In genomic region chr9:128008171-128008570, GRCh38 we compare ENCODE assay signal across 10 cellular contexts. TPM values are rescaled to one million over a fixed set of nuclear protein-coding genes. Genes with fewer than 3 reads are reported as not detected.
DNase-seq lines count a peak whose midpoint lies in the region; ATAC-seq and TF ChIP-seq lines count a peak whose summit lies in the region.
"Had no signal": no experiment of that assay in that cellular context is flagged by ENCODE, and none has a peak within 500 bp of the region (broad histone marks: within the 10 kb centered on the region; RNA-seq: fewer than 3 reads in every experiment).

No MANE protein-coding gene starts in this region.

- TF ChIP-seq CTCF in Calu3 (IDR thresholded peaks at IDR 0.05; ENCODE audit: unreplicated experiment) = no peak
- TF ChIP-seq CTCF in neural progenitor cell (IDR thresholded peaks at IDR 0.05) = no peak

- H3K9me3 ChIP-seq in Karpas-422 (ENCODE audit: low read length) (no peaks in the 10 kb centered on the region), neural progenitor cell (ENCODE audit: low read depth) (no peaks in the 10 kb centered on the region)
- H3K9me3 ChIP-seq: suprapubic skin had no signal

- H3K4me2 ChIP-seq in Karpas-422 (ENCODE audit: low read depth, low read length, poor library complexity, severe bottlenecking) (no peak overlapping the region), neural progenitor cell (no peak overlapping the region)

- H3K27ac ChIP-seq in Karpas-422 (ENCODE audit: low read length) (no peak overlapping the region), neural progenitor cell (no peak overlapping the region)
- H3K27ac ChIP-seq: right atrium auricular region, suprapubic skin had no signal

- intact Hi-C loops in Calu3 (cut with micrococcal nuclease; ENCODE audit: unreplicated experiment) = no loop called here
- intact Hi-C loops in left ventricle myocardium superior (cut with micrococcal nuclease) = no loop called here

- DNase-seq in Calu3 (no peak), Karpas-422 (no peak), neural progenitor cell (ENCODE audit: low spot score) (no peak), left ventricle myocardium superior (no peak), NCI-H748 (lab: John Stamatoyannopoulos, UW; ENCODE audit: unreplicated experiment) (no peak)
- DNase-seq: NCI-H748 treated with DMSO at 0.1 percent for 48 hours had no signal

- BruUV-seq in Calu3 (replicated peaks; lab: Mats Ljungman, UMichigan) = no TSS peak

- H2AFZ ChIP-seq in Karpas-422 (ENCODE audit: low read length) = peak overlapping the region; percentile 51
- no peak overlapping the region for H2AFZ ChIP-seq in neural progenitor cell (replicated peaks)

- H3K9me3 Mint-ChIP-seq in Calu3 (ENCODE audit: low read depth, unreplicated experiment) = peaks cover 3% of the 10 kb centered on the region
- H3K9me3 Mint-ChIP-seq in activated naive CD8-positive, alpha-beta T cell (ENCODE audit: low read depth) = no peaks in the 10 kb centered on the region
- peaks cover 8% of the 10 kb centered on the region for H3K9me3 Mint-ChIP-seq in neural progenitor cell

- H3K36me3 ChIP-seq in Karpas-422 (ENCODE audit: insufficient read depth, low read length) (no peaks in the 10 kb centered on the region), neural progenitor cell (no peaks in the 10 kb centered on the region)
- H3K36me3 ChIP-seq: right atrium auricular region, suprapubic skin had no signal

- no peaks in the 10 kb centered on the region for H3K79me2 ChIP-seq in Karpas-422 (ENCODE audit: low read length)
- H3K79me2 ChIP-seq in neural progenitor cell (ENCODE audit: low read depth) = no peaks in the 10 kb centered on the region

- H3K27me3 Mint-ChIP-seq in Calu3 (ENCODE audit: unreplicated experiment) (no peaks in the 10 kb centered on the region), neural progenitor cell (ENCODE audit: insufficient read depth, low read depth) (peaks cover 4% of the 10 kb centered on the region)
- no peaks in the 10 kb centered on the region for H3K27me3 Mint-ChIP-seq in activated naive CD8-positive, alpha-beta T cell

- H3K27ac Mint-ChIP-seq in Calu3 (ENCODE audit: unreplicated experiment) (peak overlapping the region; percentile 93), neural progenitor cell (peak overlapping the region; percentile 57)
- peak overlapping the region; percentile 98 for H3K27ac Mint-ChIP-seq in activated naive CD8-positive, alpha-beta T cell

- H3K4me3 ChIP-seq in Karpas-422 (ENCODE audit: low read length) = no peak overlapping the region
- H3K4me3 ChIP-seq in neural progenitor cell = no peak overlapping the region
- H3K4me3 ChIP-seq: right atrium auricular region, suprapubic skin had no signal

- H3K9me2 ChIP-seq in Karpas-422 (replicated peaks; ENCODE audit: insufficient read depth, low read length) = no peaks in the 10 kb centered on the region

- H3F3A ChIP-seq in neural progenitor cell (ENCODE audit: low read depth) = peaks cover 4% of the 10 kb centered on the region

- H3K4me3 Mint-ChIP-seq in Calu3 (ENCODE audit: low read depth, unreplicated experiment) = peak overlapping the region; percentile 46
- peak overlapping the region; percentile 83 for H3K4me3 Mint-ChIP-seq in activated naive CD8-positive, alpha-beta T cell
- H3K4me3 Mint-ChIP-seq in neural progenitor cell = peak overlapping the region; percentile 5

- no peak for ATAC-seq in left ventricle myocardium superior
- ATAC-seq in HG02642 (IDR thresholded peaks at IDR 0.05; ENCODE audit: poor library complexity, unreplicated experiment) = no peak

- no peak overlapping the region for H3K9ac ChIP-seq in Karpas-422 (ENCODE audit: low read length)
- no peak overlapping the region for H3K9ac ChIP-seq in neural progenitor cell

- H4K20me1 ChIP-seq in Karpas-422 (ENCODE audit: insufficient read depth, low read depth, low read length) (no peaks in the 10 kb centered on the region), neural progenitor cell (ENCODE audit: low read depth) (no peaks in the 10 kb centered on the region)

- peaks cover 9% of the 10 kb centered on the region for H3K36me3 Mint-ChIP-seq in Calu3 (ENCODE audit: insufficient read depth, unreplicated experiment)
- peaks cover 3% of the 10 kb centered on the region for H3K36me3 Mint-ChIP-seq in activated naive CD8-positive, alpha-beta T cell
- H3K36me3 Mint-ChIP-seq in neural progenitor cell = peaks cover 2% of the 10 kb centered on the region

- H3K4me1 Mint-ChIP-seq in Calu3 (ENCODE audit: low read depth, unreplicated experiment) (peaks cover 21% of the 10 kb centered on the region), neural progenitor cell (peaks cover 21% of the 10 kb centered on the region)
- H3K4me1 Mint-ChIP-seq in activated naive CD8-positive, alpha-beta T cell (ENCODE audit: low read depth) = peaks cover 75% of the 10 kb centered on the region

- H3K4me1 ChIP-seq in Karpas-422 (ENCODE audit: low read length) (peaks cover 9% of the 10 kb centered on the region), neural progenitor cell (no peaks in the 10 kb centered on the region)

- CTCF ChIA-PET in Calu3 (lab: Charles Lee) = interaction anchor here (0.7 kb wide), 1 partner anchor 141 kb away, joined by 4 read pairs; no protein-coding TSS in a partner anchor

- no peaks in the 10 kb centered on the region for H3K27me3 ChIP-seq in Karpas-422 (ENCODE audit: low read length)
- H3K27me3 ChIP-seq in neural progenitor cell = no peaks in the 10 kb centered on the region
- H3K27me3 ChIP-seq: right atrium auricular region, suprapubic skin had no signal

RNA-seq across cellular contexts. Expression of gene EEIG1, which starts 27.4 kb away (rescaled TPM):
- total RNA-seq in Calu3 (2022) (80.7 and 84.6 TPM in 2 replicates), neural progenitor cell (ENCODE audit: low replicate concordance) (8.8 and 30.8 TPM in 2 replicates), left ventricle myocardium superior (21.6 TPM)
- total RNA-seq in Karpas-422 (2014; rRNA removed; shearing (Covaris generic); ENCODE audit: low replicate concordance) = 6.9 and 10.1 TPM in 2 replicates

RNA-seq across cellular contexts. Expression of gene NAIF1, which starts 58.9 kb away (rescaled TPM):
- 6.7 and 9.0 TPM in 2 replicates for total RNA-seq in Calu3 (2022)
- 7.3 and 13.9 TPM in 2 replicates for total RNA-seq in Karpas-422 (2014; rRNA removed; shearing (Covaris generic); ENCODE audit: low replicate concordance)
- total RNA-seq in neural progenitor cell (ENCODE audit: low replicate concordance) = 8.4 and 9.5 TPM in 2 replicates
- 4.7 TPM for total RNA-seq in left ventricle myocardium superior

RNA-seq across cellular contexts. Expression of gene SLC25A25, which starts 59.9 kb away (rescaled TPM):
- total RNA-seq in Calu3 (2022) (19.5 and 22.1 TPM in 2 replicates), neural progenitor cell (ENCODE audit: low replicate concordance) (8.5 and 15.7 TPM in 2 replicates), left ventricle myocardium superior (4.8 TPM)
- total RNA-seq in Karpas-422 (2014; rRNA removed; shearing (Covaris generic); ENCODE audit: low replicate concordance) = 4.1 and 12.7 TPM in 2 replicates

Comparison
In these comparisons a context has a peak if more than half of its experiments do, and no peak if none do; other contexts are left out.
1. H3K4me3 Mint-ChIP-seq: peak in every context shown above with its lines; median percentile 83 in activated naive CD8-positive, alpha-beta T cell; 46 in Calu3; 5 in neural progenitor cell.